Comparison of ENCODE assay signal across 14 cellular contexts in genomic region chr12:14387472-14387871, GRCh38. TPM values are rescaled to one million over a fixed set of nuclear protein-coding genes. Genes with fewer than 3 reads are reported as not detected.
A peak's percentile ranks its signal among the peaks of the same experiment; 100 is the strongest.
DNase-seq lines count a peak whose midpoint lies in the region; ATAC-seq, FAIRE-seq and TF ChIP-seq lines count a peak whose summit lies in the region.
"Had no signal": no experiment of that assay in that cellular context is flagged by ENCODE, and none has a peak within 500 bp of the region (broad histone marks: within the 10 kb centered on the region; RNA-seq: fewer than 3 reads in every experiment).

No MANE protein-coding gene starts in this region.

- H3K79me2 ChIP-seq in DND-41 (ENCODE audit: insufficient read depth, low read length) (peaks cover 91% of the 10 kb centered on the region), Karpas-422 (ENCODE audit: low read length) (peaks cover 83% of the 10 kb centered on the region), GM12878 (ENCODE audit: control insufficient read depth, insufficient read depth, low read length) (peaks cover 83% of the 10 kb centered on the region), neural progenitor cell (ENCODE audit: low read depth) (peaks cover 100% of the 10 kb centered on the region)

- H3K4me3 Mint-ChIP-seq in neural progenitor cell = no peak overlapping the region
- H3K4me3 Mint-ChIP-seq: endodermal cell had no signal

- H3K4me3 ChIP-seq in DND-41 (ENCODE audit: low read depth in 1 of 2, low read length in 2 of 2) (no peak overlapping the region), Karpas-422 (ENCODE audit: low read length) (peak overlapping the region; percentile 64; the same call in 1 of the 2 replicates), GM12878 (peak overlapping the region; percentile 35; the same call in 1 of the 2 replicates), neural progenitor cell (no peak overlapping the region), aorta (ENCODE audit: low read length in 2 of 2) (no peak overlapping the region)
- H3K4me3 ChIP-seq: gastroesophageal sphincter had no signal

- H3K27me3 ChIP-seq in DND-41 (ENCODE audit: insufficient read depth, low read length, poor library complexity) = no peaks in the 10 kb centered on the region
- no peaks in the 10 kb centered on the region for H3K27me3 ChIP-seq in Karpas-422 (ENCODE audit: low read length)
- no peaks in the 10 kb centered on the region for H3K27me3 ChIP-seq in GM12878 (replicated peaks in 1 of 2; ENCODE audit: control insufficient read depth in 2 of 2, insufficient read depth in 2 of 2, low read length in 1 of 2)
- H3K27me3 ChIP-seq in neural progenitor cell = no peaks in the 10 kb centered on the region
- no peaks in the 10 kb centered on the region for H3K27me3 ChIP-seq in aorta (ENCODE audit: control insufficient read depth in 1 of 2, insufficient read depth in 2 of 2, low read length in 1 of 2)
- H3K27me3 ChIP-seq: gastroesophageal sphincter had no signal

- no TSS peak for BruUV-seq in GM12878 (replicated peaks; lab: Mats Ljungman, UMichigan)

- in situ Hi-C loops in GM12878 (cut with MboI) = loop anchor here (25.0 kb wide), 1 partner anchor 575 kb away; the partner anchor contains the start of genes ARHGDIB and PDE6H

- no peak overlapping the region for H2AFZ ChIP-seq in DND-41 (ENCODE audit: low read depth, low read length)
- no peak overlapping the region for H2AFZ ChIP-seq in Karpas-422 (ENCODE audit: low read length)
- no peak overlapping the region for H2AFZ ChIP-seq in GM12878 (ENCODE audit: control insufficient read depth, low read depth, low read length)
- no peak overlapping the region for H2AFZ ChIP-seq in neural progenitor cell (replicated peaks)

- RAD21 ChIA-PET in GM12878 (lab: Charles Lee; ENCODE audit: unreplicated experiment) = interaction anchor here (0.8 to 7.2 kb wide), 8 partner anchors 7 to 150 kb away, joined by 3 to 100 read pairs (median 16); partner anchors contain the start of gene ATF7IP

- WGBS in GM12878 (ENCODE audit: insufficient coverage, insufficient replicate concordance, low lambda C conversion rate, missing lambda C conversion rate) = 88% methylated on average over 1 of the region's 1 CpG
- WGBS in aorta, 2 donors = 98 to 100% methylated on average over 1 of the region's 1 CpG

- H3K27me3 Mint-ChIP-seq in neural progenitor cell (ENCODE audit: insufficient read depth, low read depth) = no peaks in the 10 kb centered on the region

- H3K36me3 ChIP-seq in DND-41 (ENCODE audit: insufficient read depth, low read length) (no peaks in the 10 kb centered on the region), Karpas-422 (ENCODE audit: insufficient read depth, low read length) (peaks cover 29% of the 10 kb centered on the region), GM12878 (ENCODE audit: control insufficient read depth in 2 of 2, insufficient read depth in 2 of 2, low read length in 1 of 2) (peaks cover 0 to 7% of the 10 kb centered on the region in 2 experiments; a peak in 2 of 4 replicates), neural progenitor cell (peaks cover 15% of the 10 kb centered on the region), aorta (ENCODE audit: control insufficient read depth in 1 of 2, insufficient read depth in 2 of 2, low read length in 1 of 2) (no peaks in the 10 kb centered on the region)

- H3K9me3 ChIP-seq in DND-41 (ENCODE audit: insufficient read depth, low read length, severe bottlenecking) (no peaks in the 10 kb centered on the region), Karpas-422 (ENCODE audit: low read length) (no peaks in the 10 kb centered on the region), GM12878 (replicated peaks; ENCODE audit: control insufficient read depth, insufficient read depth, low read length) (peaks cover 18% of the 10 kb centered on the region), neural progenitor cell (ENCODE audit: low read depth) (no peaks in the 10 kb centered on the region), aorta (ENCODE audit: control insufficient read depth, low read length) (no peaks in the 10 kb centered on the region)

- TF ChIP-seq POLR2A in GM12878 (IDR thresholded peaks at IDR 0.05; ENCODE audit: low read depth, low read length) = no peak

- H3K9me2 ChIP-seq in Karpas-422 (replicated peaks; ENCODE audit: insufficient read depth, low read length) = no peaks in the 10 kb centered on the region

- H3K4me1 Mint-ChIP-seq in neural progenitor cell = peaks cover 9% of the 10 kb centered on the region

- H3K9ac ChIP-seq in DND-41 (ENCODE audit: low read depth, low read length) (no peak overlapping the region), Karpas-422 (ENCODE audit: low read length) (no peak overlapping the region), GM12878 (ENCODE audit: control insufficient read depth, insufficient read depth, low read length) (no peak overlapping the region), neural progenitor cell (no peak overlapping the region)

- H3K4me2 ChIP-seq in DND-41 (ENCODE audit: insufficient read depth, low read length) (peak overlapping the region; percentile 49; the same call in 1 of the 2 replicates), Karpas-422 (ENCODE audit: low read depth, low read length, poor library complexity, severe bottlenecking) (no peak overlapping the region), GM12878 (ENCODE audit: control insufficient read depth, insufficient read depth) (peak overlapping the region; percentile 77), neural progenitor cell (peak overlapping the region; percentile 68)

- intact Hi-C loops in GM12878 (cut with micrococcal nuclease; ENCODE audit: unreplicated experiment) (loop anchor here (5.0 kb wide), 2 partner anchors 65 to 570 kb away; no protein-coding TSS in a partner anchor), aorta (cut with DNase I) (no loop called here)

- H3K4me1 ChIP-seq in DND-41 (ENCODE audit: insufficient read depth, low read length) (peaks cover 69% of the 10 kb centered on the region), Karpas-422 (ENCODE audit: low read length) (peaks cover 71% of the 10 kb centered on the region), GM12878 (ENCODE audit: control insufficient read depth, insufficient read depth, low read length) (peaks cover 5% of the 10 kb centered on the region), neural progenitor cell (peaks cover 46% of the 10 kb centered on the region), aorta (ENCODE audit: control insufficient read depth in 1 of 2, insufficient read depth in 2 of 2, low read length in 2 of 2) (no peaks in the 10 kb centered on the region)

- CTCF ChIA-PET in GM12878 (lab: Yijun Ruan, JAX) = interaction anchor here (0.6 to 6.1 kb wide), 7 partner anchors 16 to 854 kb away, joined by 3 to 57 read pairs (median 4); partner anchors contain the start of gene ATF7IP

- H3K27ac ChIP-seq in DND-41 (ENCODE audit: low read length) (no peak overlapping the region), Karpas-422 (ENCODE audit: low read length) (no peak overlapping the region; the same call in 1 of the 2 replicates), GM12878 (ENCODE audit: control insufficient read depth, insufficient read depth) (peak overlapping the region; percentile 45), neural progenitor cell (no peak overlapping the region), aorta (ENCODE audit: low read depth in 1 of 2, low read length in 2 of 2) (no peak overlapping the region)

- peaks cover 65% of the 10 kb centered on the region for H3K36me3 Mint-ChIP-seq in neural progenitor cell

- SMC1A ChIA-PET in GM12878 (lab: Charles Lee; ENCODE audit: uncharacterized antibody, unreplicated experiment) = interaction anchor here (1.6 to 9.1 kb wide), 9 partner anchors 10 to 149 kb away, joined by 5 to 170 read pairs (median 8); partner anchors contain the start of gene ATF7IP

- TF ChIP-seq RAD21 in GM12878 (IDR thresholded peaks at IDR 0.05; ENCODE audit: insufficient read depth, low read depth, low read length) = no peak

- no peaks in the 10 kb centered on the region for H4K20me1 ChIP-seq in DND-41 (ENCODE audit: insufficient read depth, low read length)
- no peaks in the 10 kb centered on the region for H4K20me1 ChIP-seq in Karpas-422 (ENCODE audit: insufficient read depth, low read depth, low read length)
- no peaks in the 10 kb centered on the region for H4K20me1 ChIP-seq in GM12878 (ENCODE audit: control insufficient read depth, insufficient read depth)
- H4K20me1 ChIP-seq in neural progenitor cell (ENCODE audit: low read depth) = no peaks in the 10 kb centered on the region

- H3F3A ChIP-seq in neural progenitor cell (ENCODE audit: low read depth) = peaks cover 62% of the 10 kb centered on the region

- FAIRE-seq in GM12878 (lab: Jason Lieb, UNC) = no peak
- FAIRE-seq: islet of Langerhans had no signal

- DNase-seq in DND-41 = no peak
- no peak for DNase-seq in Karpas-422
- no peak for DNase-seq in GM12878 (ENCODE audit: low read depth, low spot score)
- DNase-seq in neural progenitor cell (ENCODE audit: low spot score) = no peak
- DNase-seq in NCI-H2171 treated with DMSO at 0.1 percent for 48 hours (lab: John Stamatoyannopoulos, UW) = no peak
- DNase-seq in aorta = no peak
- no peak for DNase-seq in COLO829 (ENCODE audit: low spot score)
- DNase-seq: endodermal cell, NCI-H510A, T-helper 9 cell had no signal

- no peak for TF ChIP-seq CTCF in DND-41 (IDR thresholded peaks at IDR 0.05; ENCODE audit: borderline replicate concordance, extremely low read depth, low read length, poor library complexity, severe bottlenecking)
- TF ChIP-seq CTCF in GM12878 (IDR thresholded peaks at IDR 0.05 in 2 of 3, conservative IDR thresholded peaks at IDR 0.05 in 1 of 3; ENCODE audit: control insufficient read depth in 2 of 3, extremely low read depth in 1 of 3, insufficient read depth in 1 of 3, low read depth in 3 of 3, low read length in 3 of 3) = no peak
- TF ChIP-seq CTCF in neural progenitor cell (IDR thresholded peaks at IDR 0.05) = no peak

- H3K9me3 Mint-ChIP-seq in neural progenitor cell = peaks cover 69% of the 10 kb centered on the region
- H3K9me3 Mint-ChIP-seq: CD14-positive monocyte had no signal

- TF ChIP-seq EP300 in GM12878 (IDR thresholded peaks at IDR 0.05; ENCODE audit: borderline replicate concordance in 1 of 2, control insufficient read depth in 1 of 2, low read depth in 2 of 2, low read length in 2 of 2) = no peak

- no peak for ATAC-seq in DND-41 (ENCODE audit: insufficient read depth, low read depth)
- ATAC-seq in GM12878 = no peak
- ATAC-seq in aorta (ENCODE audit: low FRiP score) = no peak
- ATAC-seq: gastroesophageal sphincter, sciatic nerve had no signal

- no peak overlapping the region for H3K27ac Mint-ChIP-seq in neural progenitor cell

- POLR2A ChIA-PET in GM12878 (lab: Charles Lee) = interaction anchor here (0.6 to 5.8 kb wide), 5 partner anchors 8 to 28 kb away, joined by 3 to 66 read pairs (median 6); partner anchors contain the start of gene ATF7IP

RNA-seq across cellular contexts. Expression of gene ATF7IP, which starts 22.0 kb away (rescaled TPM):
- total RNA-seq in Karpas-422 (2014; rRNA removed; shearing (Covaris generic); ENCODE audit: low replicate concordance) = 32.8 and 88.4 TPM in 2 replicates
- total RNA-seq in GM12878 (2013; cell fraction: nucleolus; rRNA removed) = 252 TPM in 2 replicates
- total RNA-seq in GM12878 (2014; rRNA removed) (27.8 and 34.7 TPM in 2 replicates), GM12878 (2014; rRNA removed; fragmentation: Illumina TruSeq; extraction: Trizol) (44.0 and 47.4 TPM in 2 replicates), GM12878 (2021) (60.7 and 66.6 TPM in 2 replicates), neural progenitor cell (ENCODE audit: low replicate concordance) (130 and 187 TPM in 2 replicates), aorta (10 to 100 TPM; 54.5 to 98.4 TPM)
- polyA plus RNA-seq in GM12878 (2011; ENCODE audit: low read depth) = 10.0 TPM
- polyA plus RNA-seq in GM12878 (2011; rRNA removed) (19.6 and 25.2 TPM in 2 replicates), GM12878 (2014; fragmentation: Illumina TruSeq; extraction: Trizol) (31.9 and 39.3 TPM in 2 replicates), GM12878 (2014; fragmentation: Nextera tagmentation; extraction: Ambion mirVana) (1 to 10 TPM; 6.2 to 8.1 TPM), GM12878 (2014; rRNA removed) (14.7 and 15.1 TPM in 2 replicates), GM12878 (2016; fragmentation: Nextera tagmentation; extraction: Ambion mirVana) (10 to 100 TPM; 30.7 to 33.0 TPM), aorta (1 to 10 TPM; 7.0 to 8.9 TPM)
- 15.2 and 23.1 TPM in 2 replicates for polyA plus RNA-seq in GM12878 (2011; cell fraction: cytosol; rRNA removed)
- polyA plus RNA-seq in GM12878 (2011; cell fraction: nucleus; rRNA removed) = 26.1 and 31.8 TPM in 2 replicates
- polyA plus RNA-seq in GM12878 (2012) = 12.7 and 12.8 TPM in 2 replicates
- polyA minus RNA-seq in GM12878 (2011; rRNA and poly(A)+ RNA removed) = 69.3 and 72.3 TPM in 2 replicates
- 30.3 and 30.6 TPM in 2 replicates for polyA minus RNA-seq in GM12878 (2011; cell fraction: cytosol; rRNA and poly(A)+ RNA removed)
- polyA minus RNA-seq in GM12878 (2011; cell fraction: nucleus; rRNA and poly(A)+ RNA removed) = 51.4 and 78.9 TPM in 2 replicates

Comparison
In these comparisons a context has a peak if more than half of its experiments do, and no peak if none do; other contexts are left out.
1. H3K4me3 ChIP-seq: peak in Karpas-422 (single experiment) and GM12878 (single experiment); none in DND-41 (0 of 2), neural progenitor cell (single experiment) and aorta (0 of 2).